In genomic region chr15:63233667-63234419, GRCh38 we compare ENCODE assay signal across 9 cellular contexts. TPM values are rescaled to one million over a fixed set of nuclear protein-coding genes. Genes with fewer than 3 reads are reported as not detected.
DNase-seq lines count a peak whose midpoint lies in the region; ATAC-seq and TF ChIP-seq lines count a peak whose summit lies in the region.
"Had no signal": no experiment of that assay in that cellular context is flagged by ENCODE, and none has a peak within 500 bp of the region (broad histone marks: within the 10 kb centered on the region; RNA-seq: fewer than 3 reads in every experiment).

No MANE protein-coding gene starts in this region.

- DNase-seq in AG20443 (ENCODE audit: low spot score) = peak; percentile 48
- DNase-seq in natural killer cell = no peak
- no peak for DNase-seq in HK-2 (ENCODE audit: unreplicated experiment)
- DNase-seq in NCI-H2107 (lab: John Stamatoyannopoulos, UW) = no peak
- no peak for DNase-seq in T-helper 1 cell
- DNase-seq: activated CD4-positive, alpha-beta T cell treated with anti-CD3 and anti-CD28 coated beads, Interleukin-2, amount 50 U/mL, for 4 hours had no signal

- no peak overlapping the region for H3K4me2 ChIP-seq in OCI-LY1 (ENCODE audit: low read length)

- no peaks in the 10 kb centered on the region for H3K36me3 Mint-ChIP-seq in natural killer cell

- H3K4me3 ChIP-seq in OCI-LY1 (ENCODE audit: low read depth, low read length, poor library complexity, severe bottlenecking) (no peak overlapping the region), duodenal mucosa (ENCODE audit: low read depth in 1 of 2, low read length in 2 of 2) (peak overlapping the region; percentile 37 to 43)

- 0 out of 2 replicates have a peak, but pooled peaks cover 3% of the 10 kb centered on the region for H3K36me3 ChIP-seq in OCI-LY1 (ENCODE audit: insufficient read depth, low read length)
- H3K36me3 ChIP-seq in duodenal mucosa (ENCODE audit: control insufficient read depth in 1 of 2, insufficient read depth in 2 of 2, low read length in 2 of 2) = no peaks in the 10 kb centered on the region

- H3F3A ChIP-seq in OCI-LY1 (ENCODE audit: insufficient read depth, low read length) = no peaks in the 10 kb centered on the region

- no peak overlapping the region for H3K9ac ChIP-seq in OCI-LY1 (ENCODE audit: low read length)
- peak overlapping the region; percentile 25 to 36 for H3K9ac ChIP-seq in duodenal mucosa (ENCODE audit: low read depth in 1 of 2, low read length in 2 of 2)

- H3K4me3 Mint-ChIP-seq in natural killer cell = peak overlapping the region; percentile 68

- H3K27ac Mint-ChIP-seq in natural killer cell = peak overlapping the region; percentile 90 to 94

- H3K4me1 ChIP-seq in OCI-LY1 (ENCODE audit: insufficient read depth, low read length, severe bottlenecking) (peaks cover 26% of the 10 kb centered on the region), duodenal mucosa (ENCODE audit: control insufficient read depth in 1 of 2, insufficient read depth in 2 of 2, low read length in 2 of 2) (peaks cover 28 to 29% of the 10 kb centered on the region in 2 donors)

- H3K9me2 ChIP-seq in OCI-LY1 (ENCODE audit: low read depth, low read length) = no peaks in the 10 kb centered on the region

- H3K27ac ChIP-seq in OCI-LY1 (ENCODE audit: low read depth, low read length, poor library complexity, severe bottlenecking) (peak overlapping the region; percentile 7), duodenal mucosa (ENCODE audit: low read depth, low read length) (peak overlapping the region; percentile 26)

- H3K79me2 ChIP-seq in OCI-LY1 (ENCODE audit: insufficient read depth, low read length) = peaks cover 16% of the 10 kb centered on the region

- H3K9me3 Mint-ChIP-seq in natural killer cell = no peaks in the 10 kb centered on the region

- no peaks in the 10 kb centered on the region for H3K9me3 ChIP-seq in OCI-LY1 (ENCODE audit: low read length)
- no peaks in the 10 kb centered on the region for H3K9me3 ChIP-seq in duodenal mucosa (ENCODE audit: control insufficient read depth in 1 of 2, low read length in 2 of 2)

- ATAC-seq in natural killer cell (no peak), HG02884 (IDR thresholded peaks at IDR 0.05; ENCODE audit: unreplicated experiment) (no peak)

- H3K27me3 ChIP-seq in OCI-LY1 (ENCODE audit: insufficient read depth, low read length) (no peaks in the 10 kb centered on the region), duodenal mucosa (ENCODE audit: control insufficient read depth in 1 of 2, insufficient read depth in 2 of 2, low read length in 2 of 2) (no peaks in the 10 kb centered on the region)

- H3K4me1 Mint-ChIP-seq in natural killer cell = peaks cover 72 to 75% of the 10 kb centered on the region in 2 donors

- no peak overlapping the region for H2AFZ ChIP-seq in OCI-LY1 (ENCODE audit: low read length)

- intact Hi-C loops in natural killer cell (cut with micrococcal nuclease) = loop anchor here (2.0 kb wide), 2 partner anchors 21 to 41 kb away; no protein-coding TSS in a partner anchor

- TF ChIP-seq CTCF in OCI-LY1 (IDR thresholded peaks at IDR 0.05; ENCODE audit: low read length) = no peak
- no peak for TF ChIP-seq CTCF in natural killer cell (IDR thresholded peaks at IDR 0.05)

- H4K20me1 ChIP-seq in OCI-LY1 (ENCODE audit: insufficient read depth, low read length) = no peaks in the 10 kb centered on the region

- H3K27me3 Mint-ChIP-seq in natural killer cell (ENCODE audit: low read depth in 2 of 2) = no peaks in the 10 kb centered on the region

RNA-seq across cellular contexts. Expression of gene APH1B, which starts 43.6 kb away (rescaled TPM):
- total RNA-seq in natural killer cell = 10 to 100 TPM in 1 of 3 donors, 1 to 10 TPM in 2; 8.6 to 12.4 (median 9.9) TPM

RNA-seq across cellular contexts. Expression of gene RAB8B, which starts 44.4 kb away (rescaled TPM):
- total RNA-seq in natural killer cell = 100 to 1,000 TPM; 128 to 155 (median 137) TPM
